10 cellular contexts compared by ENCODE assay signal in genomic region chr1:231192620-231193163, GRCh38. TPM values are rescaled to one million over a fixed set of nuclear protein-coding genes. Genes with fewer than 3 reads are reported as not detected.
A peak's percentile ranks its signal among the peaks of the same experiment; 100 is the strongest.
DNase-seq lines count a peak whose midpoint lies in the region; ATAC-seq lines count a peak whose summit lies in the region.
"Had no signal": no experiment of that assay in that cellular context is flagged by ENCODE, and none has a peak within 500 bp of the region (broad histone marks: within the 10 kb centered on the region; RNA-seq: fewer than 3 reads in every experiment).

No MANE protein-coding gene starts in this region.

- H3K4me3 ChIP-seq in naive thymus-derived CD4-positive, alpha-beta T cell (ENCODE audit: low read length) = no peak overlapping the region
- H3K4me3 ChIP-seq: breast epithelium had no signal

- no peak overlapping the region for H3K27ac Mint-ChIP-seq in naive thymus-derived CD4-positive, alpha-beta T cell

- DNase-seq in Daoy (ENCODE audit: low read depth) (peak; percentile 67), RPMI8226 (peak; percentile 61), cardiac septum (ENCODE audit: low spot score) (peak; percentile 76), putamen (ENCODE audit: low spot score) (peak; percentile 52), NCI-H774 (lab: John Stamatoyannopoulos, UW) (no peak), GM19240 (ENCODE audit: insufficient read length, low spot score) (no peak)
- DNase-seq in central memory CD4-positive, alpha-beta T cell = no peak
- no peak for DNase-seq in naive thymus-derived CD4-positive, alpha-beta T cell
- DNase-seq: NCI-H2171 treated with DMSO at 0.1 percent for 48 hours had no signal

- peaks cover 7 to 25% (median 16%) of the 10 kb centered on the region in 5 donors for H3K27me3 Mint-ChIP-seq in naive thymus-derived CD4-positive, alpha-beta T cell

- H3K4me3 Mint-ChIP-seq in naive thymus-derived CD4-positive, alpha-beta T cell = no peak overlapping the region

- intact Hi-C loops in cardiac septum (cut with DNase I) = no loop called here
- intact Hi-C loops in naive thymus-derived CD4-positive, alpha-beta T cell (cut with micrococcal nuclease) = no loop called here

- H3K4me1 ChIP-seq in naive thymus-derived CD4-positive, alpha-beta T cell (ENCODE audit: control insufficient read depth in 2 of 2, insufficient read depth in 2 of 2, low read length in 2 of 2) = no peaks in the 10 kb centered on the region
- H3K4me1 ChIP-seq: breast epithelium had no signal

- no peaks in the 10 kb centered on the region for H3K9me3 ChIP-seq in naive thymus-derived CD4-positive, alpha-beta T cell (ENCODE audit: control insufficient read depth in 2 of 3, low read length in 3 of 3)
- H3K9me3 ChIP-seq: breast epithelium had no signal

- no peaks in the 10 kb centered on the region for H3K36me3 ChIP-seq in naive thymus-derived CD4-positive, alpha-beta T cell (ENCODE audit: control insufficient read depth in 2 of 3, insufficient read depth in 3 of 3, low read length in 3 of 3)
- H3K36me3 ChIP-seq: breast epithelium had no signal

- H3K9me3 Mint-ChIP-seq in naive thymus-derived CD4-positive, alpha-beta T cell = peaks cover 0 to 5% (median 0%) of the 10 kb centered on the region in 11 donors

- no peaks in the 10 kb centered on the region for H3K36me3 Mint-ChIP-seq in naive thymus-derived CD4-positive, alpha-beta T cell

- H3K27me3 ChIP-seq in naive thymus-derived CD4-positive, alpha-beta T cell (ENCODE audit: control insufficient read depth in 2 of 2, insufficient read depth in 2 of 2, low read length in 2 of 2) = no peaks in the 10 kb centered on the region

- POLR2A ChIA-PET in naive thymus-derived CD4-positive, alpha-beta T cell (lab: Charles Lee) = no interaction called here

- H3K27ac ChIP-seq in naive thymus-derived CD4-positive, alpha-beta T cell (ENCODE audit: low read depth, low read length) = no peak overlapping the region
- H3K27ac ChIP-seq: breast epithelium had no signal

- no peak for ATAC-seq in naive thymus-derived CD4-positive, alpha-beta T cell

- H3K4me1 Mint-ChIP-seq in naive thymus-derived CD4-positive, alpha-beta T cell = no peaks in the 10 kb centered on the region

- CTCF ChIA-PET in naive thymus-derived CD4-positive, alpha-beta T cell (lab: Charles Lee) = no interaction called here

RNA-seq across cellular contexts. Expression of gene TRIM67, which starts 30.8 kb away (rescaled TPM):
- total RNA-seq in Daoy (2014; rRNA removed; shearing (Covaris generic)) = 0.17 TPM in 1 of 2 replicates, not detected in the other
- total RNA-seq in cardiac septum = 0.24 TPM
- total RNA-seq in naive thymus-derived CD4-positive, alpha-beta T cell = under 1 TPM in 1 of 5 experiments, not detected in 4; 0.02 TPM
- polyA plus RNA-seq in naive thymus-derived CD4-positive, alpha-beta T cell = not detected
- total RNA-seq: breast epithelium had no signal

RNA-seq across cellular contexts. Expression of gene GNPAT, which starts 48.3 kb away (rescaled TPM):
- total RNA-seq in Daoy (2014; rRNA removed; shearing (Covaris generic)) = 65.1 and 67.3 TPM in 2 replicates
- 49.0 TPM for total RNA-seq in cardiac septum
- total RNA-seq in naive thymus-derived CD4-positive, alpha-beta T cell = 10 to 100 TPM; 17.3 to 41.0 (median 35.5) TPM
- 10 to 100 TPM; 30.1 to 34.4 TPM for polyA plus RNA-seq in naive thymus-derived CD4-positive, alpha-beta T cell

Comparison
In these comparisons a context has a peak if more than half of its experiments do, and no peak if none do; other contexts are left out.
1. DNase-seq: peak in Daoy (single experiment), RPMI8226 (single experiment), cardiac septum (single experiment) and putamen (single experiment); none in NCI-H774 (single experiment), GM19240 (single experiment), central memory CD4-positive, alpha-beta T cell (single experiment) and naive thymus-derived CD4-positive, alpha-beta T cell (0 of 9).